Comparison of ENCODE assay signal across 1 cellular context in the genomic region with DNA sequence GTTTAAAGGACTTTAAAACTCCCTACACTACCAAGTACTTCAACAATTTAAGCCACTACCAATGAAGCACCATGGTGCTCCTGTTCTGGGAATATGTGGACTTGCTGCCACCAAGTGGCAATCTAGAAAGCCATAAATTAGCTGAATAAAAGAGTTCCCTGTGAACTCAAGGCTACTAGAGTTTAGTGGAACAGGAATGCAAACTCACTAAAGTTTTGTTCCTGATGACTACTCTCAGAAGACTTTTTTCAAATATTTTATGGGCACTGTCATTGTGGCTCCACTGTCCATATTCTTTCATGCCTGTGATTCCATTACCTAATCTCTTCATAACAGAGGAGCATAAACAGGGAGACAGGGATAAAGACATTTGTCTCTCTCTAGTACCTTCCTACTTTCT.
TF ChIP-seq lines count a peak whose summit lies in the region.

No MANE protein-coding gene starts in this region.

TF ChIP-seq in SK-N-SH, 30 proteins besides CTCF, POLR2A, EP300 and RAD21 (continued from another document):
- TF ChIP-seq, protein P1, sequence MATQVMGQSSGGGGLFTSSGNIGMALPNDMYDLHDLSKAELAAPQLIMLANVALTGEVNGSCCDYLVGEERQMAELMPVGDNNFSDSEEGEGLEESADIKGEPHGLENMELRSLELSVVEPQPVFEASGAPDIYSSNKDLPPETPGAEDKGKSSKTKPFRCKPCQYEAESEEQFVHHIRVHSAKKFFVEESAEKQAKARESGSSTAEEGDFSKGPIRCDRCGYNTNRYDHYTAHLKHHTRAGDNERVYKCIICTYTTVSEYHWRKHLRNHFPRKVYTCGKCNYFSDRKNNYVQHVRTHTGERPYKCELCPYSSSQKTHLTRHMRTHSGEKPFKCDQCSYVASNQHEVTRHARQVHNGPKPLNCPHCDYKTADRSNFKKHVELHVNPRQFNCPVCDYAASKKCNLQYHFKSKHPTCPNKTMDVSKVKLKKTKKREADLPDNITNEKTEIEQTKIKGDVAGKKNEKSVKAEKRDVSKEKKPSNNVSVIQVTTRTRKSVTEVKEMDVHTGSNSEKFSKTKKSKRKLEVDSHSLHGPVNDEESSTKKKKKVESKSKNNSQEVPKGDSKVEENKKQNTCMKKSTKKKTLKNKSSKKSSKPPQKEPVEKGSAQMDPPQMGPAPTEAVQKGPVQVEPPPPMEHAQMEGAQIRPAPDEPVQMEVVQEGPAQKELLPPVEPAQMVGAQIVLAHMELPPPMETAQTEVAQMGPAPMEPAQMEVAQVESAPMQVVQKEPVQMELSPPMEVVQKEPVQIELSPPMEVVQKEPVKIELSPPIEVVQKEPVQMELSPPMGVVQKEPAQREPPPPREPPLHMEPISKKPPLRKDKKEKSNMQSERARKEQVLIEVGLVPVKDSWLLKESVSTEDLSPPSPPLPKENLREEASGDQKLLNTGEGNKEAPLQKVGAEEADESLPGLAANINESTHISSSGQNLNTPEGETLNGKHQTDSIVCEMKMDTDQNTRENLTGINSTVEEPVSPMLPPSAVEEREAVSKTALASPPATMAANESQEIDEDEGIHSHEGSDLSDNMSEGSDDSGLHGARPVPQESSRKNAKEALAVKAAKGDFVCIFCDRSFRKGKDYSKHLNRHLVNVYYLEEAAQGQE (IDR thresholded peaks at IDR 0.05; ENCODE audit: low read depth, low read length) = no peak
- TF ChIP-seq RCOR1 (IDR thresholded peaks at IDR 0.05; ENCODE audit: low read length) (no peak), FOXJ3 (CRISPR knock-in tag; IDR thresholded peaks at IDR 0.05) (no peak), MXI1 (IDR thresholded peaks at IDR 0.05; ENCODE audit: low read depth, low read length) (no peak), ELF1 (IDR thresholded peaks at IDR 0.05) (no peak), NRF1 (IDR thresholded peaks at IDR 0.05; ENCODE audit: low read depth, low read length) (no peak), FOXM1 (IDR thresholded peaks at IDR 0.05; ENCODE audit: low read depth) (no peak), CHD2 (IDR thresholded peaks at IDR 0.05; ENCODE audit: low read length, partially characterized antibody) (no peak), TCF12 (IDR thresholded peaks at IDR 0.05) (peak; percentile 31; the same call in 1 of the 2 replicates), FOSL2 (IDR thresholded peaks at IDR 0.05; ENCODE audit: borderline replicate concordance, low read depth) (peak; percentile 65), RFX5 (IDR thresholded peaks at IDR 0.05; ENCODE audit: low read length) (no peak), RXRA (IDR thresholded peaks at IDR 0.05; ENCODE audit: borderline replicate concordance, low read depth) (no peak; the same call in 1 of the 2 replicates), SIN3A (IDR thresholded peaks at IDR 0.05; ENCODE audit: borderline replicate concordance, low read depth, low read length) (no peak), YY1 (IDR thresholded peaks at IDR 0.05; ENCODE audit: low read depth) (peak; percentile 13; the same call in 1 of the 2 replicates), GABPA (IDR thresholded peaks at IDR 0.05; ENCODE audit: low read depth) (no peak), POLR2AphosphoS5 (IDR thresholded peaks at IDR 0.05; ENCODE audit: low read depth, low read length) (no peak)
- TF ChIP-seq, protein P2, sequence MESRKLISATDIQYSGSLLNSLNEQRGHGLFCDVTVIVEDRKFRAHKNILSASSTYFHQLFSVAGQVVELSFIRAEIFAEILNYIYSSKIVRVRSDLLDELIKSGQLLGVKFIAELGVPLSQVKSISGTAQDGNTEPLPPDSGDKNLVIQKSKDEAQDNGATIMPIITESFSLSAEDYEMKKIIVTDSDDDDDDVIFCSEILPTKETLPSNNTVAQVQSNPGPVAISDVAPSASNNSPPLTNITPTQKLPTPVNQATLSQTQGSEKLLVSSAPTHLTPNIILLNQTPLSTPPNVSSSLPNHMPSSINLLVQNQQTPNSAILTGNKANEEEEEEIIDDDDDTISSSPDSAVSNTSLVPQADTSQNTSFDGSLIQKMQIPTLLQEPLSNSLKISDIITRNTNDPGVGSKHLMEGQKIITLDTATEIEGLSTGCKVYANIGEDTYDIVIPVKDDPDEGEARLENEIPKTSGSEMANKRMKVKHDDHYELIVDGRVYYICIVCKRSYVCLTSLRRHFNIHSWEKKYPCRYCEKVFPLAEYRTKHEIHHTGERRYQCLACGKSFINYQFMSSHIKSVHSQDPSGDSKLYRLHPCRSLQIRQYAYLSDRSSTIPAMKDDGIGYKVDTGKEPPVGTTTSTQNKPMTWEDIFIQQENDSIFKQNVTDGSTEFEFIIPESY (IDR thresholded peaks at IDR 0.05; ENCODE audit: borderline replicate concordance, low read depth) = no peak
- TF ChIP-seq, protein P3, sequence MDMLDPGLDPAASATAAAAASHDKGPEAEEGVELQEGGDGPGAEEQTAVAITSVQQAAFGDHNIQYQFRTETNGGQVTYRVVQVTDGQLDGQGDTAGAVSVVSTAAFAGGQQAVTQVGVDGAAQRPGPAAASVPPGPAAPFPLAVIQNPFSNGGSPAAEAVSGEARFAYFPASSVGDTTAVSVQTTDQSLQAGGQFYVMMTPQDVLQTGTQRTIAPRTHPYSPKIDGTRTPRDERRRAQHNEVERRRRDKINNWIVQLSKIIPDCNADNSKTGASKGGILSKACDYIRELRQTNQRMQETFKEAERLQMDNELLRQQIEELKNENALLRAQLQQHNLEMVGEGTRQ (IDR thresholded peaks at IDR 0.05; ENCODE audit: borderline replicate concordance, low read depth, low read length) = no peak
- TF ChIP-seq, protein P4, sequence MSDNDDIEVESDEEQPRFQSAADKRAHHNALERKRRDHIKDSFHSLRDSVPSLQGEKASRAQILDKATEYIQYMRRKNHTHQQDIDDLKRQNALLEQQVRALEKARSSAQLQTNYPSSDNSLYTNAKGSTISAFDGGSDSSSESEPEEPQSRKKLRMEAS (IDR thresholded peaks at IDR 0.05; ENCODE audit: low read depth) = no peak
- TF ChIP-seq, protein P5, sequence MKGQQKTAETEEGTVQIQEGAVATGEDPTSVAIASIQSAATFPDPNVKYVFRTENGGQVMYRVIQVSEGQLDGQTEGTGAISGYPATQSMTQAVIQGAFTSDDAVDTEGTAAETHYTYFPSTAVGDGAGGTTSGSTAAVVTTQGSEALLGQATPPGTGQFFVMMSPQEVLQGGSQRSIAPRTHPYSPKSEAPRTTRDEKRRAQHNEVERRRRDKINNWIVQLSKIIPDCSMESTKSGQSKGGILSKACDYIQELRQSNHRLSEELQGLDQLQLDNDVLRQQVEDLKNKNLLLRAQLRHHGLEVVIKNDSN (IDR thresholded peaks at IDR 0.05; ENCODE audit: borderline replicate concordance, low read depth) = no peak
